ENCODE assay signal across 8 cellular contexts in the genomic region with DNA sequence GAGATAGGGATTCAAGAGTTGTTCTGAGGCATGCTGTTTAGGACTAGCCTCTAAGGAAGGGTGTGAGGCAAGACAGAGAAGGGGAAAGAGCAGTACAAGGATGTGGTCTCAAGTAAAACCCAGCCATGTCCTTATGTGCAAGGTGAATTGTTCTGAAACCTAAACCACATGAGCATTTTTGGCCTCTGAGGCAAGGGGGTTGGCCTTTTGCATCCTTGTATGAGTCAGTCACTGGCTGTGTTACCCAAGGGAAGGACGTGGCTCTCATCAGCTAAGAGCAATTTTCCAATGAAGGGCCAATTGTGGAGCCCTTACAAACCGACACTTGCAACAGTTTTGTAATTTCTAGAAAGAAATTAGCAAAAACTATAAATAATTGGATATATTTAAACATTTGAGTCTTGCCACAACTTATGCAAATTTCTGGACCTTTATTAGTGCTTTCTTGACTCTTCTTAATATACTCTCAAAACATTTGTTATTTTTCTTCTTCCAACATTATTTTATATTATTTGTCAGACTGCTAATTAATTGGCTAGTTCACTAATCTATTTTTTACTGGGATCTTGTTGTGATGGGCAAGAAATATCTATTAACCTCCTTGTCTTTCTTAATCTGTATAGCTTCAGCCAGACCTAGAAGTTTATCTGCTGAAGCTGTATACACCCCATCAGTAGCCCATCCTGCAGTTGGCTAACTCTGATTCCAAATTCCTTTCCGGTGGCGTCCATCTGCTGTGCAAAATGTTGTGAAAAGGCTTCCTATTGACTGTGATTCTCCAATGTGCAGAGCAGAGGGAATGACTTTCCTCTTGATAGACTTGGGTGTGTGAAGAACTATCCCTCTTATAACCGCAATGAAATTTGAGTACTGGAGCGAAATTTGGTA.
DNase-seq lines count a peak whose midpoint lies in the region; ATAC-seq and TF ChIP-seq lines count a peak whose summit lies in the region.

No MANE protein-coding gene starts in this region.

- H3K9me3 ChIP-seq in testis, result no peaks in the 10 kb centered on the region

- in situ Hi-C loops in astrocyte of the spinal cord (cut with HindIII; ENCODE audit: low sequenced_read_pairs), result no loop called here

- no peaks in the 10 kb centered on the region for H3K4me1 ChIP-seq in testis

- DNase-seq in EL (peak; percentile 43), astrocyte of the spinal cord (ENCODE audit: low read depth, low spot score) (peak; percentile 89), DMS153 (lab: John Stamatoyannopoulos, UW) (no peak), SHP77 treated with DMSO at 0.1 percent for 48 hours (lab: John Stamatoyannopoulos, UW) (no peak), putamen (ENCODE audit: low spot score) (no peak), testis (no peak)

- no peaks in the 10 kb centered on the region for H3K27me3 ChIP-seq in testis

- no peaks in the 10 kb centered on the region for H3K36me3 ChIP-seq in testis (ENCODE audit: low read depth, missing control alignments)

- H3K27ac ChIP-seq in testis, result no peak overlapping the region

- intact Hi-C loops in testis (cut with DNase I; ENCODE audit: low total_unique reads), result no loop called here

- no peak overlapping the region for H3K4me3 ChIP-seq in astrocyte of the spinal cord (ENCODE audit: low read depth, low read length)
- no peak overlapping the region for H3K4me3 ChIP-seq in testis

- TF ChIP-seq POLR2A in testis (IDR thresholded peaks at IDR 0.05), result no peak

- ATAC-seq in GM19467 (IDR thresholded peaks at IDR 0.05; ENCODE audit: unreplicated experiment) (peak; percentile 98), HG03378 (IDR thresholded peaks at IDR 0.05; ENCODE audit: unreplicated experiment) (peak; percentile 99)

- TF ChIP-seq CTCF in astrocyte of the spinal cord (IDR thresholded peaks at IDR 0.05; ENCODE audit: low read depth, low read length) (no peak), testis (IDR thresholded peaks at IDR 0.05) (no peak)

- WGBS in testis, 2 donors, result 71 to 81% methylated on average over 6 of the region's 6 CpGs

Comparison
In these comparisons a context has a peak if more than half of its experiments do, and no peak if none do; other contexts are left out.
1. DNase-seq: peak in EL (single experiment) and astrocyte of the spinal cord (single experiment); none in DMS153 (single experiment), SHP77 treated with DMSO at 0.1 percent for 48 hours (single experiment), putamen (single experiment) and testis (single experiment).